ENCODE assay signal across 29 cellular contexts in genomic region chr2:27925640-27926472, GRCh38. TPM values are rescaled to one million over a fixed set of nuclear protein-coding genes. Genes with fewer than 3 reads are reported as not detected.
DNase-seq lines count a peak whose midpoint lies in the region; ATAC-seq, FAIRE-seq and TF ChIP-seq lines count a peak whose summit lies in the region.
"Had no signal": no experiment of that assay in that cellular context is flagged by ENCODE, and none has a peak within 500 bp of the region (broad histone marks: within the 10 kb centered on the region; RNA-seq: fewer than 3 reads in every experiment).

No MANE protein-coding gene starts in this region.

- H4K8ac ChIP-seq in mesenchymal stem cell (ENCODE audit: low read length), result no peak overlapping the region

- intact Hi-C loops in vagina (cut with DNase I), result no loop called here

- no peak overlapping the region for H2AFZ ChIP-seq in mesenchymal stem cell (ENCODE audit: low read depth, low read length)

- CTCF ChIA-PET in A549 (lab: Yijun Ruan, JAX) (interaction anchor here (0.6 to 1.6 kb wide), 5 partner anchors 203 to 485 kb away, joined by 3 to 6 read pairs (median 3); no protein-coding TSS in a partner anchor), T-cell (lab: Charles Lee) (no interaction called here)
- CTCF ChIA-PET in CD8-positive, alpha-beta memory T cell (lab: Charles Lee), result no interaction called here

- TF ChIP-seq POLR2A in A549 (IDR thresholded peaks at IDR 0.05; ENCODE audit: low read length), result no peak
- TF ChIP-seq POLR2A in vagina (IDR thresholded peaks at IDR 0.05), result no peak

- peaks cover 14 to 23% (median 21%) of the 10 kb centered on the region in 3 donors for H3K36me3 Mint-ChIP-seq in CD8-positive, alpha-beta memory T cell
- peaks cover 25% of the 10 kb centered on the region for H3K36me3 Mint-ChIP-seq in activated naive CD8-positive, alpha-beta T cell treated with anti-CD3 and anti-CD28 coated beads, Interleukin-2, amount 50 U/mL, for 24 hours (ENCODE audit: low read depth)
- H3K36me3 Mint-ChIP-seq in T-cell (peaks cover 46% of the 10 kb centered on the region), HFFc6 (ENCODE audit: low read depth) (peaks cover 10% of the 10 kb centered on the region)

- no peak overlapping the region for H3K18ac ChIP-seq in mesenchymal stem cell (ENCODE audit: low read depth in 1 of 2, low read length in 2 of 2)

- H3K4ac ChIP-seq in mesenchymal stem cell (ENCODE audit: low read depth in 1 of 2, low read length in 2 of 2), result no peak overlapping the region

- peak overlapping the region; percentile 94 for H2AK5ac ChIP-seq in mesenchymal stem cell (ENCODE audit: low read length, severe bottlenecking)

- no peaks in the 10 kb centered on the region for H3K27me3 ChIP-seq in CD8-positive, alpha-beta memory T cell (ENCODE audit: insufficient read depth, low read length, poor library complexity, severe bottlenecking)
- H3K27me3 ChIP-seq in mesenchymal stem cell (ENCODE audit: control insufficient read depth in 1 of 2, insufficient read depth in 1 of 2, low read length in 2 of 2), result no peaks in the 10 kb centered on the region
- no peaks in the 10 kb centered on the region for H3K27me3 ChIP-seq in vagina
- H3K27me3 ChIP-seq: breast epithelium, SJCRH30, tibial artery had no signal

- H3K9ac ChIP-seq in mesenchymal stem cell (ENCODE audit: low read length), result no peak overlapping the region

- FAIRE-seq in A549 (lab: Jason Lieb, UNC), result peak; percentile 56
- FAIRE-seq: colon, GM12892 had no signal

- no peaks in the 10 kb centered on the region for H3K9me3 ChIP-seq in A549
- no peaks in the 10 kb centered on the region for H3K9me3 ChIP-seq in CD8-positive, alpha-beta memory T cell (ENCODE audit: low read length)
- H3K9me3 ChIP-seq in mesenchymal stem cell (ENCODE audit: control insufficient read depth, low read length), result no peaks in the 10 kb centered on the region
- H3K9me3 ChIP-seq in vagina, result no peaks in the 10 kb centered on the region
- H3K9me3 ChIP-seq: breast epithelium, HAP-1, SJCRH30, tibial artery had no signal

- no peak for TF ChIP-seq EP300 in A549 (IDR thresholded peaks at IDR 0.05)

- ATAC-seq in A549 (no peak), T-cell (replicated peaks in 1 of 4) (no peak)
- ATAC-seq in activated naive CD8-positive, alpha-beta T cell treated with anti-CD3 and anti-CD28 coated beads, Interleukin-2, amount 50 U/mL, for 24 hours, result no peak
- ATAC-seq: activated CD8-positive, alpha-beta memory T cell treated with anti-CD3 and anti-CD28 coated beads, Interleukin-2, amount 10 ng/mL, durations not matched to agents 7 days and 5 days; left lobe of liver had no signal

- H3K14ac ChIP-seq in mesenchymal stem cell (ENCODE audit: low read length in 2 of 2), result peak overlapping the region in 1 of 2 experiments; percentile 65

- H2BK15ac ChIP-seq in mesenchymal stem cell (ENCODE audit: low read depth, poor library complexity, severe bottlenecking), result no peak overlapping the region

- peaks cover 70% of the 10 kb centered on the region for H3K4me1 ChIP-seq in A549
- peaks cover 6% of the 10 kb centered on the region for H3K4me1 ChIP-seq in CD8-positive, alpha-beta memory T cell (ENCODE audit: insufficient read depth, low read length)
- peaks cover 5% of the 10 kb centered on the region for H3K4me1 ChIP-seq in mesenchymal stem cell (ENCODE audit: control insufficient read depth, insufficient read depth, low read depth, low read length)
- no peaks in the 10 kb centered on the region for H3K4me1 ChIP-seq in vagina
- H3K4me1 ChIP-seq: breast epithelium, HAP-1 had no signal

- H3K27ac Mint-ChIP-seq in CD8-positive, alpha-beta memory T cell, result peak overlapping the region in 7 of 8 donors; percentile 14 to 85 (median 63)
- peak overlapping the region; percentile 17 for H3K27ac Mint-ChIP-seq in activated naive CD8-positive, alpha-beta T cell treated with anti-CD3 and anti-CD28 coated beads, Interleukin-2, amount 50 U/mL, for 24 hours
- H3K27ac Mint-ChIP-seq in T-cell (peak overlapping the region in 1 of 2 donors; percentile 13), HFFc6 (no peak overlapping the region)
- H3K27ac Mint-ChIP-seq: activated CD8-positive, alpha-beta memory T cell treated with anti-CD3 and anti-CD28 coated beads, Interleukin-2, amount 10 ng/mL, durations not matched to agents 7 days and 5 days had no signal

- H3K23ac ChIP-seq in mesenchymal stem cell (ENCODE audit: low read length in 2 of 2), result no peak overlapping the region

- H3K4me2 ChIP-seq in A549 (peak overlapping the region; percentile 2; the same call in 1 of the 3 replicates), mesenchymal stem cell (ENCODE audit: low read length, poor library complexity, severe bottlenecking) (no peak overlapping the region)

- H3K9me3 Mint-ChIP-seq in CD8-positive, alpha-beta memory T cell, result no peaks in the 10 kb centered on the region
- H3K9me3 Mint-ChIP-seq in activated naive CD8-positive, alpha-beta T cell treated with anti-CD3 and anti-CD28 coated beads, Interleukin-2, amount 50 U/mL, for 24 hours, result no peaks in the 10 kb centered on the region
- no peaks in the 10 kb centered on the region for H3K9me3 Mint-ChIP-seq in T-cell
- no peaks in the 10 kb centered on the region for H3K9me3 Mint-ChIP-seq in HFFc6

- no peak overlapping the region for H2BK120ac ChIP-seq in mesenchymal stem cell (ENCODE audit: low read depth, low read length)

- H3K4me1 Mint-ChIP-seq in CD8-positive, alpha-beta memory T cell, result peaks cover 16 to 36% (median 25%) of the 10 kb centered on the region in 3 donors
- peaks cover 7% of the 10 kb centered on the region for H3K4me1 Mint-ChIP-seq in activated naive CD8-positive, alpha-beta T cell treated with anti-CD3 and anti-CD28 coated beads, Interleukin-2, amount 50 U/mL, for 24 hours
- H3K4me1 Mint-ChIP-seq in T-cell (peaks cover 16 to 25% (median 22%) of the 10 kb centered on the region in 3 donors), HFFc6 (ENCODE audit: low read depth) (peaks cover 21% of the 10 kb centered on the region)

- no peak overlapping the region for H2BK12ac ChIP-seq in mesenchymal stem cell (ENCODE audit: low read length in 2 of 2)

- H3K27ac ChIP-seq in A549 (peak overlapping the region; percentile 83 to 86), mesenchymal stem cell (ENCODE audit: low read length, poor library complexity, severe bottlenecking) (no peak overlapping the region), vagina (no peak overlapping the region)
- no peak overlapping the region for H3K27ac ChIP-seq in CD8-positive, alpha-beta memory T cell (ENCODE audit: low read depth, low read length)
- H3K27ac ChIP-seq: breast epithelium, SJCRH30, tibial artery had no signal

- no peak overlapping the region for H3K4me3 Mint-ChIP-seq in CD8-positive, alpha-beta memory T cell
- H3K4me3 Mint-ChIP-seq in activated naive CD8-positive, alpha-beta T cell treated with anti-CD3 and anti-CD28 coated beads, Interleukin-2, amount 50 U/mL, for 24 hours, result no peak overlapping the region
- H3K4me3 Mint-ChIP-seq in T-cell, result no peak overlapping the region
- no peak overlapping the region for H3K4me3 Mint-ChIP-seq in HFFc6
- H3K4me3 Mint-ChIP-seq: activated CD8-positive, alpha-beta memory T cell treated with anti-CD3 and anti-CD28 coated beads, Interleukin-2, amount 10 ng/mL, durations not matched to agents 7 days and 5 days had no signal

- no peaks in the 10 kb centered on the region for H3K27me3 Mint-ChIP-seq in CD8-positive, alpha-beta memory T cell
- H3K27me3 Mint-ChIP-seq in activated naive CD8-positive, alpha-beta T cell treated with anti-CD3 and anti-CD28 coated beads, Interleukin-2, amount 50 U/mL, for 24 hours, result no peaks in the 10 kb centered on the region
- H3K27me3 Mint-ChIP-seq in T-cell, result no peaks in the 10 kb centered on the region
- H3K27me3 Mint-ChIP-seq in HFFc6 (ENCODE audit: insufficient read depth), result no peaks in the 10 kb centered on the region
- H3K27me3 Mint-ChIP-seq: activated CD8-positive, alpha-beta memory T cell treated with anti-CD3 and anti-CD28 coated beads, Interleukin-2, amount 10 ng/mL, durations not matched to agents 7 days and 5 days had no signal

- TF ChIP-seq RAD21 in A549 (conservative IDR thresholded peaks at IDR 0.05 in 1 of 2, IDR thresholded peaks at IDR 0.05 in 1 of 2), result no peak

- DNase-seq in A549 (ENCODE audit: low read depth in 1 of 2, low spot score in 1 of 2) (no peak), mesenchymal stem cell (no peak), vagina (ENCODE audit: extremely low spot score in 2 of 2) (no peak), T-cell (no peak), cerebellum (ENCODE audit: low spot score) (no peak), HFFc6 (no peak)
- DNase-seq in CD8-positive, alpha-beta memory T cell, result no peak
- no peak for DNase-seq in activated naive CD8-positive, alpha-beta T cell treated with anti-CD3 and anti-CD28 coated beads, Interleukin-2, amount 50 U/mL, for 24 hours
- DNase-seq: activated CD4-positive, alpha-beta T cell treated with anti-CD3 and anti-CD28 coated beads, Interleukin-2, amount 50 U/mL, for 1 hour; activated CD4-positive, CD25-positive, alpha-beta regulatory T cell; activated CD8-positive, alpha-beta memory T cell treated with anti-CD3 and anti-CD28 coated beads, Interleukin-2, amount 10 ng/mL, durations not matched to agents 7 days and 5 days; activated naive CD4-positive, alpha-beta T cell treated with anti-CD3 and anti-CD28 coated beads, Interleukin-2, amount 50 U/mL, for 16 hours; DMS153; effector CD4-positive, alpha-beta T cell; hypothalamus; mesendoderm; NCI-H1048; NCI-H187; NCI-H2171; NCI-H510A; occipital lobe; SJCRH30; stimulated activated CD4-positive, alpha-beta T cell treated with anti-CD3 and anti-CD28 coated beads, Interleukin-4, amount 100 ng/mL, for 24 hours; tibial artery had no signal

- H3K79me1 ChIP-seq in mesenchymal stem cell (replicated peaks; ENCODE audit: low read length, poor library complexity, severe bottlenecking), result peaks cover 21% of the 10 kb centered on the region

- 95% methylated on average over 4 of the region's 4 CpGs for WGBS in A549 (ENCODE audit: missing lambda C conversion rate)
- WGBS in mesenchymal stem cell, result 97% methylated on average over 4 of the region's 4 CpGs

- H3K4me3 ChIP-seq in A549 (no peak overlapping the region), mesenchymal stem cell (ENCODE audit: insufficient read depth in 1 of 2, low read depth in 1 of 2, low read length in 2 of 2) (no peak overlapping the region), vagina (no peak overlapping the region)
- H3K4me3 ChIP-seq in CD8-positive, alpha-beta memory T cell (ENCODE audit: low read length), result no peak overlapping the region
- H3K4me3 ChIP-seq: breast epithelium, HAP-1, SJCRH30, tibial artery had no signal

- POLR2A ChIA-PET in A549 (lab: Yijun Ruan, JAX), result no interaction called here
- POLR2A ChIA-PET in CD8-positive, alpha-beta memory T cell (lab: Charles Lee), result no interaction called here
- POLR2A ChIA-PET in T-cell (lab: Charles Lee), result interaction anchor here in 1 of 2 donors (0.6 to 0.7 kb wide), 2 partner anchors 29 to 32 kb away, joined by 3 to 5 read pairs; no protein-coding TSS in a partner anchor

- no peak overlapping the region for H4K91ac ChIP-seq in mesenchymal stem cell (ENCODE audit: low read length)

- no peak overlapping the region for H2BK5ac ChIP-seq in mesenchymal stem cell (ENCODE audit: low read depth, low read length, poor library complexity, severe bottlenecking)

- no peaks in the 10 kb centered on the region for H3K36me3 ChIP-seq in CD8-positive, alpha-beta memory T cell (ENCODE audit: insufficient read depth, low read length)
- H3K36me3 ChIP-seq in mesenchymal stem cell (ENCODE audit: control insufficient read depth in 1 of 2, insufficient read depth in 2 of 2, low read depth in 1 of 2, low read length in 2 of 2) (peaks cover 0 to 14% of the 10 kb centered on the region in 2 experiments), vagina (no peaks in the 10 kb centered on the region)
- H3K36me3 ChIP-seq: breast epithelium, HAP-1, SJCRH30 had no signal

- TF ChIP-seq CTCF in A549 (IDR thresholded peaks at IDR 0.05) (no peak), vagina (IDR thresholded peaks at IDR 0.05) (no peak), HFFc6 (IDR thresholded peaks at IDR 0.05) (no peak)

RNA-seq across cellular contexts. Expression of gene BABAM2, which starts 35.3 kb away (rescaled TPM):
- polyA plus RNA-seq in A549 (2011; rRNA removed) (78.4 and 87.1 TPM in 2 replicates), A549 (2017; fragmentation: RNase III; extraction: RNeasy Plus Mini Kit Qiagen cat#74134 plus additional on column Dnase treatment) (52.9 to 54.0 TPM (median 53.7 TPM) in 3 replicates)
- 36.4 and 40.0 TPM in 2 replicates for polyA plus RNA-seq in A549 (2012; cell fraction: cytosol; rRNA removed)
- polyA plus RNA-seq in A549 (2012; cell fraction: nucleus; rRNA removed), result 23.5 and 26.3 TPM in 2 replicates
- 60.8 and 68.7 TPM in 2 replicates for polyA minus RNA-seq in A549 (2011; rRNA and poly(A)+ RNA removed)
- 10 to 100 TPM; 59.4 to 65.6 TPM for total RNA-seq in CD8-positive, alpha-beta memory T cell
- 66.7 TPM for polyA plus RNA-seq in CD8-positive, alpha-beta memory T cell
- polyA plus RNA-seq in mesenchymal stem cell (2013, experiment 1 of 2), result 34.4 TPM
- 34.0 TPM for polyA plus RNA-seq in mesenchymal stem cell (2013, experiment 2 of 2)
- total RNA-seq in vagina (41.0 TPM), T-cell (10 to 100 TPM; 28.4 to 45.2 (median 37.4) TPM), cerebellum (25.2 TPM)
- 10 to 100 TPM; 30.8 to 46.6 (median 41.2) TPM for total RNA-seq in HFFc6 (2021; fragmentation: NEBNext Ultra II Directional; extraction: Animal tissue kit (Norgen Biotek cat#: 25700))

RNA-seq across cellular contexts. Expression of gene RBKS, which starts 35.7 kb away (rescaled TPM):
- polyA plus RNA-seq in A549 (2011; rRNA removed) (7.4 and 8.5 TPM in 2 replicates), A549 (2017; fragmentation: RNase III; extraction: RNeasy Plus Mini Kit Qiagen cat#74134 plus additional on column Dnase treatment) (7.6 to 9.5 TPM (median 8.5 TPM) in 3 replicates)
- 5.5 and 6.7 TPM in 2 replicates for polyA plus RNA-seq in A549 (2012; cell fraction: cytosol; rRNA removed)
- polyA plus RNA-seq in A549 (2012; cell fraction: nucleus; rRNA removed), result 3.3 and 4.3 TPM in 2 replicates
- polyA minus RNA-seq in A549 (2011; rRNA and poly(A)+ RNA removed), result 5.5 and 5.9 TPM in 2 replicates
- total RNA-seq in CD8-positive, alpha-beta memory T cell, result 1 to 10 TPM; 2.1 to 2.9 TPM
- 4.7 TPM for polyA plus RNA-seq in CD8-positive, alpha-beta memory T cell
- polyA plus RNA-seq in mesenchymal stem cell (2013, experiment 1 of 2), result 0.72 TPM
- polyA plus RNA-seq in mesenchymal stem cell (2013, experiment 2 of 2), result 0.67 TPM
- total RNA-seq in vagina (2.2 TPM), T-cell (1 to 10 TPM; 1.1 to 6.7 (median 1.5) TPM), cerebellum (2.1 TPM)
- 1 to 10 TPM; 1.8 to 3.1 (median 2.7) TPM for total RNA-seq in HFFc6 (2021; fragmentation: NEBNext Ultra II Directional; extraction: Animal tissue kit (Norgen Biotek cat#: 25700))

Comparison
In these comparisons a context has a peak if more than half of its experiments do, and no peak if none do; other contexts are left out.
1. H3K27ac ChIP-seq: peak in A549 (2 of 2); none in CD8-positive, alpha-beta memory T cell (single experiment), mesenchymal stem cell (single experiment) and vagina (single experiment).